ENCODE assay signal across 11 cellular contexts in genomic region chr1:11071463-11072215, GRCh38. TPM values are rescaled to one million over a fixed set of nuclear protein-coding genes. Genes with fewer than 3 reads are reported as not detected.
A peak's percentile ranks its signal among the peaks of the same experiment; 100 is the strongest.
DNase-seq lines count a peak whose midpoint lies in the region; ATAC-seq and TF ChIP-seq lines count a peak whose summit lies in the region.
"Had no signal": no experiment of that assay in that cellular context is flagged by ENCODE, and none has a peak within 500 bp of the region (broad histone marks: within the 10 kb centered on the region; RNA-seq: fewer than 3 reads in every experiment).

No MANE protein-coding gene starts in this region.

- TF ChIP-seq CTCF in natural killer cell (IDR thresholded peaks at IDR 0.05) = no peak
- no peak for TF ChIP-seq CTCF in upper lobe of right lung (IDR thresholded peaks at IDR 0.05)
- no peak for TF ChIP-seq CTCF in GM13977 (IDR thresholded peaks at IDR 0.05; ENCODE audit: extremely low read depth, insufficient read depth, missing control alignments)

- peaks cover 95% of the 10 kb centered on the region for H3K36me3 ChIP-seq in upper lobe of right lung

- no peak overlapping the region for H3K27ac ChIP-seq in upper lobe of right lung
- H3K27ac ChIP-seq: GM23248, hepatocyte had no signal

- no peaks in the 10 kb centered on the region for H3K4me1 Mint-ChIP-seq in natural killer cell
- H3K4me1 Mint-ChIP-seq in natural killer cell treated with Interleukin-12 subunit alpha and Interleukin-12 subunit beta and Interleukin-15 and Interleukin-18, amount 100 ng/mL, for 72 hours (ENCODE audit: low read depth in 2 of 2) = no peaks in the 10 kb centered on the region

- DNase-seq in natural killer cell = no peak
- DNase-seq in natural killer cell treated with Interleukin-12 subunit alpha and Interleukin-12 subunit beta and Interleukin-15 and Interleukin-18, amount 100 ng/mL, for 72 hours (ENCODE audit: low spot score) = no peak
- peak; percentile 97 for DNase-seq in NCI-H510A treated with DMSO at 0.1 percent for 48 hours (lab: John Stamatoyannopoulos, UW)
- DNase-seq in cerebellar cortex (ENCODE audit: low spot score) = peak; percentile 23
- peak; percentile 25 for DNase-seq in upper lobe of right lung
- no peak for DNase-seq in GM13977 (ENCODE audit: low spot score)
- DNase-seq: activated CD4-positive, alpha-beta T cell treated with anti-CD3 and anti-CD28 coated beads for 4 hours; GM23248 had no signal

- no peaks in the 10 kb centered on the region for H3K4me1 ChIP-seq in upper lobe of right lung

- no peaks in the 10 kb centered on the region for H3K27me3 Mint-ChIP-seq in natural killer cell (ENCODE audit: low read depth in 2 of 2)
- H3K27me3 Mint-ChIP-seq in natural killer cell treated with Interleukin-12 subunit alpha and Interleukin-12 subunit beta and Interleukin-15 and Interleukin-18, amount 100 ng/mL, for 72 hours = no peaks in the 10 kb centered on the region

- H3K9me3 ChIP-seq in upper lobe of right lung = no peaks in the 10 kb centered on the region

- H3K36me3 Mint-ChIP-seq in natural killer cell = peaks cover 23% of the 10 kb centered on the region
- H3K36me3 Mint-ChIP-seq in natural killer cell treated with Interleukin-12 subunit alpha and Interleukin-12 subunit beta and Interleukin-15 and Interleukin-18, amount 100 ng/mL, for 72 hours = peaks cover 29% of the 10 kb centered on the region

- peak overlapping the region; percentile 11 to 41 for H3K27ac Mint-ChIP-seq in natural killer cell
- no peak overlapping the region for H3K27ac Mint-ChIP-seq in natural killer cell treated with Interleukin-12 subunit alpha and Interleukin-12 subunit beta and Interleukin-15 and Interleukin-18, amount 100 ng/mL, for 72 hours

- H3K4me3 Mint-ChIP-seq in natural killer cell = no peak overlapping the region
- H3K4me3 Mint-ChIP-seq in natural killer cell treated with Interleukin-12 subunit alpha and Interleukin-12 subunit beta and Interleukin-15 and Interleukin-18, amount 100 ng/mL, for 72 hours = no peak overlapping the region

- no peaks in the 10 kb centered on the region for H3K9me3 Mint-ChIP-seq in natural killer cell
- H3K9me3 Mint-ChIP-seq in natural killer cell treated with Interleukin-12 subunit alpha and Interleukin-12 subunit beta and Interleukin-15 and Interleukin-18, amount 100 ng/mL, for 72 hours = no peaks in the 10 kb centered on the region

- ATAC-seq in natural killer cell = no peak
- no peak for ATAC-seq in natural killer cell treated with Interleukin-12 subunit alpha and Interleukin-12 subunit beta and Interleukin-15 and Interleukin-18, amount 100 ng/mL, for 72 hours
- ATAC-seq in upper lobe of right lung = no peak
- no peak for ATAC-seq in GM21786 (IDR thresholded peaks at IDR 0.05; ENCODE audit: unreplicated experiment)
- no peak for ATAC-seq in HG03439 (IDR thresholded peaks at IDR 0.05; ENCODE audit: unreplicated experiment)

- no peaks in the 10 kb centered on the region for H3K27me3 ChIP-seq in upper lobe of right lung
- H3K27me3 ChIP-seq: hepatocyte had no signal

- H3K4me3 ChIP-seq in upper lobe of right lung = no peak overlapping the region
- H3K4me3 ChIP-seq: GM23248, hepatocyte had no signal

- in situ Hi-C loops in GM13977 (cut with MboI; ENCODE audit: low pct_unique_long_range_greater_than_20kb, low sequenced_read_pairs, unreplicated experiment) = no loop called here

- intact Hi-C loops in natural killer cell (cut with micrococcal nuclease) = no loop called here
- intact Hi-C loops in upper lobe of right lung (cut with DNase I) = no loop called here

RNA-seq across cellular contexts. Expression of gene SRM, which starts 11.8 kb away (rescaled TPM):
- 10 to 100 TPM; 23.9 to 30.9 (median 29.2) TPM for total RNA-seq in natural killer cell
- total RNA-seq in natural killer cell treated with Interleukin-12 subunit alpha and Interleukin-12 subunit beta and Interleukin-15 and Interleukin-18, amount 100 ng/mL, for 72 hours = 100 to 1,000 TPM in 1 of 2 donors, 10 to 100 TPM in 1; 98.2 to 209 TPM
- total RNA-seq in upper lobe of right lung = 46.1 TPM

RNA-seq across cellular contexts. Expression of gene MASP2, which starts 24.6 kb away (rescaled TPM):
- total RNA-seq in natural killer cell (under 1 TPM in 2 of 3 donors, not detected in 1; 0.16 to 0.20 TPM), upper lobe of right lung (not detected)
- total RNA-seq in natural killer cell treated with Interleukin-12 subunit alpha and Interleukin-12 subunit beta and Interleukin-15 and Interleukin-18, amount 100 ng/mL, for 72 hours = under 1 TPM; 0.31 to 0.33 TPM
- total RNA-seq: GM23248 had no signal

RNA-seq across cellular contexts. Expression of gene EXOSC10, which starts 28.0 kb away (rescaled TPM):
- 10 to 100 TPM; 85.2 to 97.2 (median 94.9) TPM for total RNA-seq in natural killer cell
- 100 to 1,000 TPM in 1 of 2 donors, 10 to 100 TPM in 1; 69.6 to 120 TPM for total RNA-seq in natural killer cell treated with Interleukin-12 subunit alpha and Interleukin-12 subunit beta and Interleukin-15 and Interleukin-18, amount 100 ng/mL, for 72 hours
- total RNA-seq in upper lobe of right lung = 50.9 TPM

RNA-seq across cellular contexts. Expression of gene TARDBP, which starts 59.2 kb away (rescaled TPM):
- total RNA-seq in natural killer cell = 100 to 1,000 TPM; 148 to 171 (median 161) TPM
- total RNA-seq in natural killer cell treated with Interleukin-12 subunit alpha and Interleukin-12 subunit beta and Interleukin-15 and Interleukin-18, amount 100 ng/mL, for 72 hours = 100 to 1,000 TPM; 147 to 226 TPM
- total RNA-seq in upper lobe of right lung = 112 TPM

Comparison
In these comparisons a context has a peak if more than half of its experiments do, and no peak if none do; other contexts are left out.
1. H3K27ac Mint-ChIP-seq: peak in natural killer cell (2 of 2); none in natural killer cell treated with Interleukin-12 subunit alpha and Interleukin-12 subunit beta and Interleukin-15 and Interleukin-18, amount 100 ng/mL, for 72 hours (0 of 2).
2. DNase-seq: peak in NCI-H510A treated with DMSO at 0.1 percent for 48 hours (single experiment), cerebellar cortex (single experiment) and upper lobe of right lung (single experiment); none in natural killer cell (single experiment), natural killer cell treated with Interleukin-12 subunit alpha and Interleukin-12 subunit beta and Interleukin-15 and Interleukin-18, amount 100 ng/mL, for 72 hours (single experiment) and GM13977 (single experiment).